35 cellular contexts compared by ENCODE assay signal in the genomic region with DNA sequence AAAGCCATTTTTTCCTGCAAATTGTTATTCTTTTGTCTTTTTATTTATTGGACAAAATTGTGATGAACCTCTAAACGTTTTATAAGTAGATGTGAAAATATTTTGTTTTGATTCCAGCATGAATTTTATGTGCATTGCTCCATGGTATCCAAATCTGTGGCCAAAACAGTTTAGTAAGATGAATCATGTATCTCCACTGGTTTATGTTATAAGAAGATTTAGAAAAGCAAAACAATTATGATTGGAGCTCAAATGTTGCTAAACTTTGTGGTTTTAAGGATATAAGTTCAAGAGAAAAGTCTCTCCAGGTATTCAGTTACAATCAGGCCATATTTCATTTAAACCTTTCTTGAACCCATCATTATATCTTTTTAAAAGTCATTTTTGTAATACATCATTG.
DNase-seq lines count a peak whose midpoint lies in the region; ATAC-seq and TF ChIP-seq lines count a peak whose summit lies in the region.
"Had no signal": no experiment of that assay in that cellular context is flagged by ENCODE, and none has a peak within 500 bp of the region (broad histone marks: within the 10 kb centered on the region; RNA-seq: fewer than 3 reads in every experiment).

No MANE protein-coding gene starts in this region.

- POLR2A ChIA-PET in AG04450 (lab: Yijun Ruan, JAX), result no interaction called here
- POLR2A ChIA-PET in CD4-positive, alpha-beta T cell (lab: Charles Lee), result no interaction called here

- H2AFZ ChIP-seq in GM23338, result no peak overlapping the region

- TF ChIP-seq CTCF in AG04450 (IDR thresholded peaks at IDR 0.05; ENCODE audit: low read depth, low read length) (no peak), GM23338 (conservative IDR thresholded peaks at IDR 0.05; ENCODE audit: low read depth in 2 of 2) (no peak), astrocyte of the spinal cord (IDR thresholded peaks at IDR 0.05; ENCODE audit: low read depth, low read length) (no peak), fibroblast of villous mesenchyme (IDR thresholded peaks at IDR 0.05; ENCODE audit: insufficient read depth, low read depth, low read length) (no peak)
- no peak for TF ChIP-seq CTCF in CD4-positive, alpha-beta T cell (IDR thresholded peaks at IDR 0.05)

- no peaks in the 10 kb centered on the region for H3K9me2 ChIP-seq in GM23338 (ENCODE audit: insufficient read depth)

- H3K4me3 Mint-ChIP-seq in GM23338, result no peak overlapping the region
- H3K4me3 Mint-ChIP-seq in CD4-positive, alpha-beta T cell, result no peak overlapping the region
- H3K4me3 Mint-ChIP-seq: activated CD8-positive, alpha-beta T cell treated with anti-CD3 and anti-CD28 coated beads for 36 hours; dendritic cell treated with granulocyte-macrophage colony-stimulating factor and Interleukin-4, amounts not matched to agents 40 ng/mL and 50 ng/mL, for 4 days; natural killer cell treated with Interleukin-12 subunit alpha and Interleukin-12 subunit beta and Interleukin-15 and Interleukin-18, amount 100 ng/mL, for 72 hours; T-helper 17 cell had no signal

- peaks cover 44% of the 10 kb centered on the region for H3K36me3 Mint-ChIP-seq in GM23338 (ENCODE audit: low read depth)
- no peaks in the 10 kb centered on the region for H3K36me3 Mint-ChIP-seq in CD4-positive, alpha-beta T cell (ENCODE audit: low read depth)
- H3K36me3 Mint-ChIP-seq: activated naive CD4-positive, alpha-beta T cell treated with anti-CD3 and anti-CD28 coated beads, Interleukin-2, amount 50 U/mL, for 72 hours; natural killer cell treated with Interleukin-12 subunit alpha and Interleukin-12 subunit beta and Interleukin-15 and Interleukin-18, amount 100 ng/mL, for 72 hours had no signal

- peak overlapping the region; percentile 69 for H3K27ac Mint-ChIP-seq in GM23338
- no peak overlapping the region for H3K27ac Mint-ChIP-seq in CD4-positive, alpha-beta T cell
- H3K27ac Mint-ChIP-seq: activated CD8-positive, alpha-beta T cell treated with anti-CD3 and anti-CD28 coated beads for 36 hours; activated naive CD4-positive, alpha-beta T cell treated with anti-CD3 and anti-CD28 coated beads, Interleukin-2, amount 50 U/mL, for 72 hours; activated T-helper 2 cell treated with anti-CD3 and anti-CD28 coated beads, Interferon-gamma antibody, Interleukin-2, Interleukin-4, amounts not matched to agents 10 μg/mL and 5 μg/mL and 100 μg/mL, durations not matched to agents 14 hours and 24 hours and 36 hours; dendritic cell treated with granulocyte-macrophage colony-stimulating factor and Interleukin-4, amounts not matched to agents 40 ng/mL and 50 ng/mL, for 4 days; natural killer cell treated with Interleukin-12 subunit alpha and Interleukin-12 subunit beta and Interleukin-15 and Interleukin-18, amount 100 ng/mL, for 72 hours; T-helper 17 cell had no signal

- H3K4me2 ChIP-seq in GM23338, result no peak overlapping the region
- H3K4me2 ChIP-seq: BLaER1 had no signal

- H3K27me3 Mint-ChIP-seq in GM23338 (ENCODE audit: insufficient read depth, low read depth, poor library complexity), result peaks cover 3% of the 10 kb centered on the region
- no peaks in the 10 kb centered on the region for H3K27me3 Mint-ChIP-seq in CD4-positive, alpha-beta T cell
- H3K27me3 Mint-ChIP-seq: activated CD8-positive, alpha-beta T cell treated with anti-CD3 and anti-CD28 coated beads for 36 hours; dendritic cell treated with granulocyte-macrophage colony-stimulating factor and Interleukin-4, amounts not matched to agents 40 ng/mL and 50 ng/mL, for 4 days; T-helper 17 cell had no signal

- H3K4me1 ChIP-seq in GM23338 (ENCODE audit: insufficient read depth) (peaks cover 10% of the 10 kb centered on the region), right cardiac atrium (ENCODE audit: control insufficient read depth, insufficient read depth, low read length) (no peaks in the 10 kb centered on the region)
- H3K4me1 ChIP-seq: BLaER1, heart left ventricle, lower lobe of right lung had no signal

- ATAC-seq in GM23338, result no peak
- ATAC-seq in CD4-positive, alpha-beta T cell (ENCODE audit: poor library complexity), result no peak
- ATAC-seq in left colon, result no peak
- ATAC-seq in right cardiac atrium, result no peak
- no peak for ATAC-seq in HG02852 (IDR thresholded peaks at IDR 0.05; ENCODE audit: unreplicated experiment)
- ATAC-seq: activated CD8-positive, alpha-beta T cell treated with anti-CD3 and anti-CD28 coated beads for 36 hours; activated naive CD4-positive, alpha-beta T cell treated with anti-CD3 and anti-CD28 coated beads, Interleukin-2, amount 50 U/mL, for 72 hours; GM12878; heart left ventricle; lower lobe of right lung; mucosa of descending colon; natural killer cell treated with Interleukin-12 subunit alpha and Interleukin-12 subunit beta and Interleukin-15 and Interleukin-18, amount 100 ng/mL, for 72 hours; PC-3; SK-N-SH treated with all-trans-retinoic acid at 6 μM for 48 hours; T-helper 17 cell had no signal

- no peaks in the 10 kb centered on the region for H3K36me3 ChIP-seq in GM23338 (ENCODE audit: insufficient read depth)
- H3K36me3 ChIP-seq: BLaER1, lower lobe of right lung, ovary, thyroid gland had no signal

- 59% methylated on average over 1 of the region's 1 CpG for WGBS in right cardiac atrium

- H3K79me2 ChIP-seq in GM23338 (replicated peaks; ENCODE audit: insufficient read depth), result no peaks in the 10 kb centered on the region

- in situ Hi-C loops in astrocyte of the spinal cord (cut with HindIII; ENCODE audit: low sequenced_read_pairs), result no loop called here

- H3K27ac ChIP-seq in AG04450 (ENCODE audit: low read depth, low read length) (no peak overlapping the region), GM23338 (ENCODE audit: low read depth) (0 out of 2 replicates have a peak overlapping the region, but pooled peaks have one; percentile 1), right cardiac atrium (ENCODE audit: low read length) (no peak overlapping the region)
- no peak overlapping the region for H3K27ac ChIP-seq in CD4-positive, alpha-beta T cell (ENCODE audit: low read depth, low read length)
- H3K27ac ChIP-seq: BLaER1, cardiac muscle cell, heart left ventricle, HL-60, lower lobe of right lung, ovary had no signal

- CTCF ChIA-PET in AG04450 (lab: Charles Lee), result no interaction called here
- CTCF ChIA-PET in CD4-positive, alpha-beta T cell (lab: Charles Lee), result no interaction called here

- H3F3A ChIP-seq in GM23338 (replicated peaks; ENCODE audit: low read depth), result no peaks in the 10 kb centered on the region

- H4K20me1 ChIP-seq in GM23338 (replicated peaks; ENCODE audit: insufficient read depth), result no peaks in the 10 kb centered on the region
- H4K20me1 ChIP-seq: BLaER1 had no signal

- no peaks in the 10 kb centered on the region for H3K9me3 Mint-ChIP-seq in GM23338
- H3K9me3 Mint-ChIP-seq in CD4-positive, alpha-beta T cell, result no peaks in the 10 kb centered on the region
- H3K9me3 Mint-ChIP-seq: activated CD8-positive, alpha-beta T cell treated with anti-CD3 and anti-CD28 coated beads for 36 hours; activated naive CD4-positive, alpha-beta T cell treated with anti-CD3 and anti-CD28 coated beads, Interleukin-2, amount 50 U/mL, for 72 hours; activated T-helper 2 cell treated with anti-CD3 and anti-CD28 coated beads, Interferon-gamma antibody, Interleukin-2, Interleukin-4, amounts not matched to agents 10 μg/mL and 5 μg/mL and 100 μg/mL, durations not matched to agents 14 hours and 24 hours and 36 hours; dendritic cell treated with granulocyte-macrophage colony-stimulating factor and Interleukin-4, amounts not matched to agents 40 ng/mL and 50 ng/mL, for 4 days; natural killer cell treated with Interleukin-12 subunit alpha and Interleukin-12 subunit beta and Interleukin-15 and Interleukin-18, amount 100 ng/mL, for 72 hours had no signal

- H3K9me3 ChIP-seq in AG04450 (ENCODE audit: control insufficient read depth, insufficient read depth, low read length) (no peaks in the 10 kb centered on the region), right cardiac atrium (ENCODE audit: control insufficient read depth, low read length) (no peaks in the 10 kb centered on the region)
- no peaks in the 10 kb centered on the region for H3K9me3 ChIP-seq in CD4-positive, alpha-beta T cell (ENCODE audit: control insufficient read depth, low read length)
- H3K9me3 ChIP-seq: BLaER1, lower lobe of right lung, mucosa of descending colon, ovary, thyroid gland had no signal

- intact Hi-C loops in CD4-positive, alpha-beta T cell (cut with DNase I, micrococcal nuclease), result no loop called here
- intact Hi-C loops in left colon (cut with DNase I, micrococcal nuclease), result no loop called here
- intact Hi-C loops in right cardiac atrium (cut with DNase I), result no loop called here

- H3K4me3 ChIP-seq in AG04450 (ENCODE audit: low read depth, low read length), result no peak overlapping the region
- H3K4me3 ChIP-seq in GM23338, result no peak overlapping the region
- no peak overlapping the region for H3K4me3 ChIP-seq in astrocyte of the spinal cord (ENCODE audit: low read depth, low read length)
- H3K4me3 ChIP-seq in fibroblast of villous mesenchyme (ENCODE audit: low read depth, low read length), result no peak overlapping the region
- H3K4me3 ChIP-seq in right cardiac atrium (ENCODE audit: low read length), result no peak overlapping the region
- H3K4me3 ChIP-seq: BLaER1, cardiac muscle cell, GM12878, heart left ventricle, lower lobe of right lung, mucosa of descending colon, ovary, thyroid gland had no signal

- H3K4me1 Mint-ChIP-seq in GM23338, result peaks cover 24% of the 10 kb centered on the region
- no peaks in the 10 kb centered on the region for H3K4me1 Mint-ChIP-seq in CD4-positive, alpha-beta T cell (ENCODE audit: low read depth)
- H3K4me1 Mint-ChIP-seq: T-helper 17 cell had no signal

- peak; percentile 34 for DNase-seq in AG04450 (ENCODE audit: low read depth, low spot score)
- no peak for DNase-seq in GM23338 (ENCODE audit: low spot score)
- DNase-seq in astrocyte of the spinal cord (ENCODE audit: low read depth, low spot score), result peak; percentile 25
- peak; percentile 81 for DNase-seq in fibroblast of villous mesenchyme (ENCODE audit: low read depth)
- DNase-seq in CD4-positive, alpha-beta T cell, result no peak
- DNase-seq in left colon, result no peak
- DNase-seq in right cardiac atrium, result no peak
- DNase-seq: activated CD4-positive, alpha-beta T cell treated with anti-CD3 and anti-CD28 coated beads for 1 hour; activated CD8-positive, alpha-beta T cell treated with anti-CD3 and anti-CD28 coated beads for 36 hours; aorta; foreskin fibroblast; heart left ventricle; Karpas-422; kidney glomerular epithelial cell; lower lobe of right lung; mucosa of descending colon; NCI-H1694; NCI-H524; NK-92 treated with Interleukin-12 subunit alpha and Interleukin-12 subunit beta, amount 100 ng/mL, for 24 hours; ovary; PC-3; retina; stimulated activated naive CD4-positive, alpha-beta T cell treated with Interleukin-2 at 50 U/mL for 16 hours; T-helper 17 cell; thyroid gland had no signal

- H3K27me3 ChIP-seq in AG04450 (ENCODE audit: control insufficient read depth, insufficient read depth, low read length) (no peaks in the 10 kb centered on the region), GM23338 (ENCODE audit: insufficient read depth) (no peaks in the 10 kb centered on the region), right cardiac atrium (ENCODE audit: control insufficient read depth, insufficient read depth) (no peaks in the 10 kb centered on the region)
- H3K27me3 ChIP-seq in CD4-positive, alpha-beta T cell (ENCODE audit: control insufficient read depth, insufficient read depth, low read length), result no peaks in the 10 kb centered on the region
- H3K27me3 ChIP-seq: BLaER1, cardiac muscle cell, heart left ventricle, ovary, thyroid gland had no signal

TF ChIP-seq in GM23338, 12 proteins besides CTCF, POLR2A, EP300 and RAD21 (continues in another document):
- TF ChIP-seq EZH2phosphoT487 (IDR thresholded peaks at IDR 0.05; ENCODE audit: unreplicated experiment), result no peak

Comparison
In these comparisons a context has a peak if more than half of its experiments do, and no peak if none do; other contexts are left out.
1. DNase-seq: peak in AG04450 (single experiment), astrocyte of the spinal cord (single experiment) and fibroblast of villous mesenchyme (single experiment); none in GM23338 (single experiment), CD4-positive, alpha-beta T cell (0 of 10), left colon (0 of 2) and right cardiac atrium (0 of 3).